In the genomic region with DNA sequence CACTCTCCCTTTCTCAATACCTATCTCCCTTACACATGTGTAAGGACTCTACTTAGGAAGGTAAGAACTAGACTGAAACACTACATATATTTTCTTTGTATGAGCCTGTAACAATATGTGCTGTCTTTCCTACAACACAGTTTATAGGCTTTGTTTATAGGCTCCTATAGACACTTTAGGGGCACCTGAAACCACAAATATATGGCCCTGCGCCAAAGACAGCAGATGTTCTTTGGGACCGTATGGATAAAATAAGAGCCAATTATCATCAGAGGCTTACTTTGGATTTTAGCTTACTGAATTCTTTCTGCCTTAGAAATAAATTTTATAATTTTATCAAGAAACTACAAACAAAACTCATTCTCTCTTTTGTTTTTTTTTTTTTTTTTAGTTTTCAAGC, we compare ENCODE assay signal across 27 cellular contexts. TPM values are rescaled to one million over a fixed set of nuclear protein-coding genes. Genes with fewer than 3 reads are reported as not detected.
A peak's percentile ranks its signal among the peaks of the same experiment; 100 is the strongest.
DNase-seq lines count a peak whose midpoint lies in the region; ATAC-seq lines count a peak whose summit lies in the region.
"Had no signal": no experiment of that assay in that cellular context is flagged by ENCODE, and none has a peak within 500 bp of the region (broad histone marks: within the 10 kb centered on the region; RNA-seq: fewer than 3 reads in every experiment).

No MANE protein-coding gene starts in this region.

- ATAC-seq in activated naive CD8-positive, alpha-beta T cell treated with anti-CD3 and anti-CD28 coated beads, Interleukin-2, amount 50 U/mL, for 24 hours = no peak
- ATAC-seq: pancreas had no signal

- H3K4me3 ChIP-seq in thymus (ENCODE audit: low read length) = no peak overlapping the region
- H3K4me3 ChIP-seq: MG63, pancreas, PC-9, skin epidermis, stomach, tibial artery had no signal

- 10% methylated on average over 2 of the region's 2 CpGs for WGBS in thymus

- peaks cover 14% of the 10 kb centered on the region for H3K4me1 ChIP-seq in thymus (ENCODE audit: control insufficient read depth, insufficient read depth, low read length)
- H3K4me1 ChIP-seq: pancreas, tibial artery had no signal

- H3K27me3 Mint-ChIP-seq in activated naive CD8-positive, alpha-beta T cell treated with anti-CD3 and anti-CD28 coated beads, Interleukin-2, amount 50 U/mL, for 24 hours = peaks cover 2% of the 10 kb centered on the region

- H3K36me3 ChIP-seq in thymus (ENCODE audit: control insufficient read depth, insufficient read depth) = no peaks in the 10 kb centered on the region
- H3K36me3 ChIP-seq: MG63, pancreas, stomach, tibial artery had no signal

- no peak overlapping the region for H3K4me3 Mint-ChIP-seq in activated naive CD8-positive, alpha-beta T cell treated with anti-CD3 and anti-CD28 coated beads, Interleukin-2, amount 50 U/mL, for 24 hours
- H3K4me3 Mint-ChIP-seq: activated CD4-positive, alpha-beta T cell treated with anti-CD3 and anti-CD28 coated beads, Interleukin-2, amount 10 ng/mL, durations not matched to agents 24 days and 14 days; memory B cell; neural crest cell had no signal

- H3K27ac Mint-ChIP-seq in activated naive CD8-positive, alpha-beta T cell treated with anti-CD3 and anti-CD28 coated beads, Interleukin-2, amount 50 U/mL, for 24 hours = no peak overlapping the region
- H3K27ac Mint-ChIP-seq: activated CD4-positive, alpha-beta T cell treated with anti-CD3 and anti-CD28 coated beads, Interleukin-2, amount 10 ng/mL, durations not matched to agents 24 days and 14 days; memory B cell had no signal

- no peaks in the 10 kb centered on the region for H3K9me3 Mint-ChIP-seq in activated naive CD8-positive, alpha-beta T cell treated with anti-CD3 and anti-CD28 coated beads, Interleukin-2, amount 50 U/mL, for 24 hours
- H3K9me3 Mint-ChIP-seq: activated CD4-positive, alpha-beta T cell treated with anti-CD3 and anti-CD28 coated beads, Interleukin-2, amount 10 ng/mL, durations not matched to agents 24 days and 14 days; neural crest cell had no signal

- H3K36me3 Mint-ChIP-seq in activated naive CD8-positive, alpha-beta T cell treated with anti-CD3 and anti-CD28 coated beads, Interleukin-2, amount 50 U/mL, for 24 hours (ENCODE audit: low read depth) = no peaks in the 10 kb centered on the region
- H3K36me3 Mint-ChIP-seq: memory B cell had no signal

- no peaks in the 10 kb centered on the region for H3K4me1 Mint-ChIP-seq in activated naive CD8-positive, alpha-beta T cell treated with anti-CD3 and anti-CD28 coated beads, Interleukin-2, amount 50 U/mL, for 24 hours
- H3K4me1 Mint-ChIP-seq: activated CD4-positive, alpha-beta T cell treated with anti-CD3 and anti-CD28 coated beads, Interleukin-2, amount 10 ng/mL, durations not matched to agents 24 days and 14 days; memory B cell; neural crest cell had no signal

- peak; percentile 27 for DNase-seq in NCI-H2171 treated with DMSO at 0.1 percent for 48 hours (lab: John Stamatoyannopoulos, UW)
- no peak for DNase-seq in NCI-H2171 (lab: John Stamatoyannopoulos, UW)
- peak; percentile 44 for DNase-seq in NCI-H1105 (lab: John Stamatoyannopoulos, UW)
- peak; percentile 51 to 75 for DNase-seq in SHP77 (lab: John Stamatoyannopoulos, UW)
- no peak for DNase-seq in activated CD4-positive, CD25-positive, alpha-beta regulatory T cell treated with anti-CD3 and anti-CD28 coated beads, Interleukin-2, amount 50 U/mL, for 72 hours
- DNase-seq in activated naive CD8-positive, alpha-beta T cell treated with anti-CD3 and anti-CD28 coated beads, Interleukin-2, amount 50 U/mL, for 24 hours = no peak
- DNase-seq: ACHN; activated CD4-positive, alpha-beta T cell treated with anti-CD3 and anti-CD28 coated beads, Interleukin-2, amount 10 ng/mL, durations not matched to agents 24 days and 14 days; activated gamma-delta T cell; activated T-cell treated with anti-CD3 and anti-CD28 coated beads, Interleukin-2, amount 50 U/mL, for 1 hour; central memory CD4-positive, alpha-beta T cell; hippocampal formation; MG63; NCI-H1694 treated with DMSO at 0.1 percent for 48 hours; NK-92 treated with Interleukin-12 subunit alpha and Interleukin-12 subunit beta, amount 100 ng/mL, for 24 hours; pancreas; PC-9; retina; Right ventricle myocardium superior; stomach; T-helper 9 cell; tibial artery had no signal

- H3K27me3 ChIP-seq in thymus (ENCODE audit: control insufficient read depth, insufficient read depth) = no peaks in the 10 kb centered on the region
- H3K27me3 ChIP-seq: MG63, pancreas, stomach, tibial artery had no signal

- H3K27ac ChIP-seq in thymus (ENCODE audit: low read depth) = peak overlapping the region; percentile 19
- H3K27ac ChIP-seq: pancreas, skin epidermis, stomach, tibial artery, VCaP had no signal

- H3K9me3 ChIP-seq in thymus (ENCODE audit: control insufficient read depth) = no peaks in the 10 kb centered on the region
- H3K9me3 ChIP-seq: MG63, pancreas, stomach, tibial artery had no signal

RNA-seq across cellular contexts. Expression of gene CXCL3, which starts 16.6 kb away (rescaled TPM):
- polyA plus RNA-seq in thymus = 3.3 TPM

RNA-seq across cellular contexts. Expression of gene CXCL2, which starts 43.9 kb away (rescaled TPM):
- polyA plus RNA-seq in thymus = 9.4 TPM

RNA-seq across cellular contexts. Expression of gene CXCL5, which starts 56.6 kb away (rescaled TPM):
- polyA plus RNA-seq in thymus = 1.9 TPM

Comparison
In these comparisons a context has a peak if more than half of its experiments do, and no peak if none do; other contexts are left out.
1. DNase-seq: peak in NCI-H2171 treated with DMSO at 0.1 percent for 48 hours (single experiment), NCI-H1105 (single experiment) and SHP77 (2 of 2); none in NCI-H2171 (single experiment), activated CD4-positive, CD25-positive, alpha-beta regulatory T cell treated with anti-CD3 and anti-CD28 coated beads, Interleukin-2, amount 50 U/mL, for 72 hours (single experiment) and activated naive CD8-positive, alpha-beta T cell treated with anti-CD3 and anti-CD28 coated beads, Interleukin-2, amount 50 U/mL, for 24 hours (single experiment).